8 cellular contexts compared by ENCODE assay signal in genomic region chr17:19762515-19762961, GRCh38. TPM values are rescaled to one million over a fixed set of nuclear protein-coding genes. Genes with fewer than 3 reads are reported as not detected.
A peak's percentile ranks its signal among the peaks of the same experiment; 100 is the strongest.
DNase-seq lines count a peak whose midpoint lies in the region; ATAC-seq and TF ChIP-seq lines count a peak whose summit lies in the region.

No MANE protein-coding gene starts in this region.

- peak; percentile 78 for ATAC-seq in left ventricle myocardium superior
- ATAC-seq in gastrocnemius medialis = peak in 1 of 2 donors; percentile 61
- no peak for ATAC-seq in GM18517 (IDR thresholded peaks at IDR 0.05; ENCODE audit: unreplicated experiment)
- no peak for ATAC-seq in GM21717 (IDR thresholded peaks at IDR 0.05; ENCODE audit: unreplicated experiment)

- no peaks in the 10 kb centered on the region for H3K27me3 ChIP-seq in gastrocnemius medialis

- intact Hi-C loops in left ventricle myocardium superior (cut with micrococcal nuclease) (loop anchor here (5.0 kb wide), 1 partner anchor 250 kb away; no protein-coding TSS in a partner anchor), gastrocnemius medialis (cut with DNase I; ENCODE audit: low total_unique reads) (no loop called here)

- H3K27ac ChIP-seq in gastrocnemius medialis = no peak overlapping the region

- H3K4me1 ChIP-seq in gastrocnemius medialis = no peaks in the 10 kb centered on the region

- no peaks in the 10 kb centered on the region for H3K9me3 ChIP-seq in gastrocnemius medialis

- peak; percentile 47 to 69 (median 54) for TF ChIP-seq CTCF in gastrocnemius medialis (IDR thresholded peaks at IDR 0.05 in 4 of 5, conservative IDR thresholded peaks at IDR 0.05 in 1 of 5)

- DNase-seq in COLO829 (ENCODE audit: low spot score) (peak; percentile 46), SW480 (ENCODE audit: low spot score) (peak; percentile 46), amniotic epithelial cell (ENCODE audit: low read depth) (peak; percentile 52), left ventricle myocardium superior (peak; percentile 86), gastrocnemius medialis (peak in 1 of 2 donors; percentile 59)

- TF ChIP-seq RAD21 in Ishikawa (IDR thresholded peaks at IDR 0.05; ENCODE audit: low read depth) = peak; percentile 79

- H3K4me3 ChIP-seq in gastrocnemius medialis = no peak overlapping the region

- TF ChIP-seq EP300 in Ishikawa (IDR thresholded peaks at IDR 0.05; ENCODE audit: borderline replicate concordance) = no peak

- in situ Hi-C loops in gastrocnemius medialis (cut with MboI; ENCODE audit: low sequenced_read_pairs in 4 of 4) = loop anchor here (5.0 to 25.0 kb wide), 4 partner anchors 115 to 400 kb away; partner anchors contain the start of genes B9D1 (in 4 of the 4) and ALDH3A2 (in 2 of the 4)

- no peaks in the 10 kb centered on the region for H3K36me3 ChIP-seq in gastrocnemius medialis

- TF ChIP-seq POLR2A in gastrocnemius medialis (IDR thresholded peaks at IDR 0.05) = no peak

TF ChIP-seq in Ishikawa, 13 proteins besides CTCF, POLR2A, EP300 and RAD21:
- TF ChIP-seq CREB1 (IDR thresholded peaks at IDR 0.05; ENCODE audit: low read depth) (no peak), MAX (IDR thresholded peaks at IDR 0.05) (no peak), TEAD4 (IDR thresholded peaks at IDR 0.05) (no peak), YY1 (IDR thresholded peaks at IDR 0.05; ENCODE audit: low read depth) (no peak), EGR1 (IDR thresholded peaks at IDR 0.05) (no peak), CEBPB (IDR thresholded peaks at IDR 0.05) (no peak), TCF12 (IDR thresholded peaks at IDR 0.05; ENCODE audit: low read depth) (no peak), TAF1 (IDR thresholded peaks at IDR 0.05; ENCODE audit: low read depth) (no peak), FOXM1 (IDR thresholded peaks at IDR 0.05; ENCODE audit: borderline replicate concordance, low read depth) (no peak), USF1 (IDR thresholded peaks at IDR 0.05) (no peak), REST (IDR thresholded peaks at IDR 0.05; ENCODE audit: low read depth) (no peak), NFIC (IDR thresholded peaks at IDR 0.05) (no peak), ZBTB7A (IDR thresholded peaks at IDR 0.05; ENCODE audit: low read depth) (no peak)
TF ChIP-seq in Ishikawa: peak in this region for 0.

RNA-seq across cellular contexts. Expression of gene ALDH3A1, which starts 14.4 kb away (rescaled TPM):
- total RNA-seq in left ventricle myocardium superior (not detected), gastrocnemius medialis (under 1 TPM in 2 of 4 donors, not detected in 2; 0.18 to 0.23 TPM)

RNA-seq across cellular contexts. Expression of gene SLC47A2, which starts 46.2 kb away (rescaled TPM):
- total RNA-seq in left ventricle myocardium superior (not detected), gastrocnemius medialis (1 to 10 TPM in 1 of 4 donors, under 1 TPM in 1, not detected in 2; 0.15 to 1.0 TPM)
